ENCODE assay signal across 13 cellular contexts in the genomic region with DNA sequence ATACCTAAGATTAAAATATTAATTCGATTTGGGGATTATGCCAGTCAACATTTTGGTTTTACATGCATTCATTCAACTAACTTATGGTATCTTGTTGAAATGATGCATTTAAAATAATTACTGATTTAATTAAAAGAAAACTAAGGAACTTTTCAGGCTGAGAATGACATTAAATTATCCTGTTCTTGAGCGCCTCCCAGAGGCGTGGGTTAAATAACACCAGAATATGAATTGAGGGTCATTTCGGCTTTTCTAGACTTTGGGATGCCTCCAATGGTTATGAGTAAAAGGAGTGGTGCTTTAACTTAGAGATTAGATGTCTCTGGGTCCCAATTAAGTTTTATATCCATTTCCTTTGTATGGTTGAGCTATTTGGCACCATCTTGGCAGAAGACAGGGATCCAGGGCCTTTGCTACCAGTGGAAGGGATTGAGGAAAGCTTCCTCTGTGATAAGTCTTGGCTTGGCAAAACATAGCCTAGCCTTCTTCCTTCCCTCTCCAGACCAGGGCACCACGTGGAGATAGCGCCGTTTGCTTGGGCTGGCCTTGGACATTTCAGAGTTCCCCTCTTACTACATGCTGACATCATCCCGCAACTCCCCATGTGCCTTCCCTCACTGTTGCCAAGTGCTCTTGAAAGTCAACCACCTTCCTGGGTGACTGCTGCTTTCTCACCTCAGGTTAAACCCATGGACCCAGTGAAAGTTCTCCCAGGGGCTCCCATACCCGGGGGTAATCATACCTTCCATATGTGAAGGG. TPM values are rescaled to one million over a fixed set of nuclear protein-coding genes. Genes with fewer than 3 reads are reported as not detected.
DNase-seq lines count a peak whose midpoint lies in the region; ATAC-seq, FAIRE-seq and TF ChIP-seq lines count a peak whose summit lies in the region.
"Had no signal": no experiment of that assay in that cellular context is flagged by ENCODE, and none has a peak within 500 bp of the region (broad histone marks: within the 10 kb centered on the region; RNA-seq: fewer than 3 reads in every experiment).

No MANE protein-coding gene starts in this region.

- dilution Hi-C loops in keratinocyte (cut with MboI; ENCODE audit: extremely low pct_ligation_motif_present, low sequenced_read_pairs) = no loop called here

- no peaks in the 10 kb centered on the region for H3K9me3 Mint-ChIP-seq in Calu3 (ENCODE audit: low read depth, unreplicated experiment)
- H3K9me3 Mint-ChIP-seq in CD8-positive, alpha-beta memory T cell = no peaks in the 10 kb centered on the region
- H3K9me3 Mint-ChIP-seq in T-helper 2 cell treated with Interferon-gamma antibody and Interleukin-4, amounts not matched to agents 5 μg/mL and 100 μg/mL, for 36 hours = no peaks in the 10 kb centered on the region

- no peak overlapping the region for H3K4me3 ChIP-seq in HFF-Myc (replicated peaks; ENCODE audit: low read depth, low read length)
- H3K4me3 ChIP-seq in RWPE2 (ENCODE audit: severe bottlenecking) = no peak overlapping the region
- no peak overlapping the region for H3K4me3 ChIP-seq in keratinocyte (ENCODE audit: control insufficient read depth in 2 of 3, extremely low read depth in 1 of 3, insufficient read depth in 2 of 3, low read depth in 1 of 3, low read length in 3 of 3)
- H3K4me3 ChIP-seq in CD8-positive, alpha-beta memory T cell (ENCODE audit: low read length) = no peak overlapping the region
- no peak overlapping the region for H3K4me3 ChIP-seq in WERI-Rb-1 (ENCODE audit: low read depth, low read length)
- H3K4me3 ChIP-seq: left lung had no signal

- H3K9me3 ChIP-seq in RWPE2 (ENCODE audit: severe bottlenecking) (no peaks in the 10 kb centered on the region), keratinocyte (ENCODE audit: control insufficient read depth, low read depth, low read length) (no peaks in the 10 kb centered on the region), WERI-Rb-1 (ENCODE audit: severe bottlenecking) (peaks cover 4% of the 10 kb centered on the region)
- no peaks in the 10 kb centered on the region for H3K9me3 ChIP-seq in CD8-positive, alpha-beta memory T cell (ENCODE audit: low read length)
- H3K9me3 ChIP-seq: left lung had no signal

- TF ChIP-seq CTCF in Calu3 (IDR thresholded peaks at IDR 0.05; ENCODE audit: unreplicated experiment) (peak; percentile 9), HFF-Myc (IDR thresholded peaks at IDR 0.05; ENCODE audit: low read depth, low read length, missing control alignments) (peak; percentile 8), RWPE2 (IDR thresholded peaks at IDR 0.05; ENCODE audit: poor library complexity, severe bottlenecking) (peak; percentile 49), keratinocyte (optimal IDR thresholded peaks at IDR 0.05 in 1 of 3, IDR thresholded peaks at IDR 0.05 in 1 of 3, conservative IDR thresholded peaks at IDR 0.05 in 1 of 3; ENCODE audit: extremely low read depth in 1 of 3, insufficient read depth in 2 of 3, low read length in 3 of 3) (peak in 2 of 3 experiments; percentile 10 to 25), WERI-Rb-1 (IDR thresholded peaks at IDR 0.05; ENCODE audit: low read depth, low read length) (no peak)

- CTCF ChIA-PET in Calu3 (lab: Charles Lee) = interaction anchor here (1.0 kb wide), 1 partner anchor 11 kb away, joined by 4 read pairs; no protein-coding TSS in a partner anchor
- CTCF ChIA-PET in CD8-positive, alpha-beta memory T cell (lab: Charles Lee) = interaction anchor here (1.0 kb wide), 1 partner anchor 9 kb away, joined by 3 read pairs; no protein-coding TSS in a partner anchor

- no peak overlapping the region for H3K4me3 Mint-ChIP-seq in Calu3 (ENCODE audit: low read depth, unreplicated experiment)
- H3K4me3 Mint-ChIP-seq in CD8-positive, alpha-beta memory T cell = no peak overlapping the region
- no peak overlapping the region for H3K4me3 Mint-ChIP-seq in T-helper 2 cell treated with Interferon-gamma antibody and Interleukin-4, amounts not matched to agents 5 μg/mL and 100 μg/mL, for 36 hours

- no peak overlapping the region for H3K27ac ChIP-seq in RWPE2 (ENCODE audit: poor library complexity, severe bottlenecking)
- no peak overlapping the region for H3K27ac ChIP-seq in keratinocyte (ENCODE audit: control insufficient read depth, insufficient read depth, low read length)
- H3K27ac ChIP-seq in CD8-positive, alpha-beta memory T cell (ENCODE audit: low read depth, low read length) = no peak overlapping the region
- H3K27ac ChIP-seq in WERI-Rb-1 = no peak overlapping the region
- H3K27ac ChIP-seq: left lung had no signal

- no peak overlapping the region for H3K4me2 ChIP-seq in keratinocyte (ENCODE audit: control insufficient read depth, extremely low read depth, insufficient read depth, low read depth, low read length)

- DNase-seq in Calu3 (no peak), HFF-Myc (ENCODE audit: extremely low read depth, low read depth) (no peak), RWPE2 (ENCODE audit: low spot score) (no peak), keratinocyte (ENCODE audit: low read depth, low spot score) (no peak), WERI-Rb-1 (no peak)
- no peak for DNase-seq in CD8-positive, alpha-beta memory T cell
- DNase-seq in T-helper 2 cell treated with Interferon-gamma antibody and Interleukin-4, amounts not matched to agents 5 μg/mL and 100 μg/mL, for 36 hours (ENCODE audit: low spot score) = no peak
- DNase-seq: activated effector memory CD4-positive, alpha-beta T cell treated with anti-CD3 and anti-CD28 coated beads, Interleukin-2, amount 50 U/mL, for 16 hours; left lung; NCI-H2081; stimulated activated CD4-positive, alpha-beta T cell treated with anti-CD3 and anti-CD28 coated beads, Interleukin-15, amount 100 ng/mL, for 24 hours had no signal

- no peak overlapping the region for H3K27ac Mint-ChIP-seq in Calu3 (ENCODE audit: unreplicated experiment)
- H3K27ac Mint-ChIP-seq in CD8-positive, alpha-beta memory T cell = peak overlapping the region in 1 of 8 donors; percentile 24
- no peak overlapping the region for H3K27ac Mint-ChIP-seq in T-helper 2 cell treated with Interferon-gamma antibody and Interleukin-4, amounts not matched to agents 5 μg/mL and 100 μg/mL, for 36 hours

- BruUV-seq in Calu3 (replicated peaks; lab: Mats Ljungman, UMichigan) = no TSS peak

- H3K79me2 ChIP-seq in keratinocyte (ENCODE audit: control insufficient read depth, insufficient read depth, low read length) = no peaks in the 10 kb centered on the region

- H3K36me3 ChIP-seq in RWPE2 (ENCODE audit: low read depth) = no peaks in the 10 kb centered on the region
- no peaks in the 10 kb centered on the region for H3K36me3 ChIP-seq in keratinocyte (ENCODE audit: control insufficient read depth in 2 of 2, extremely low read depth in 1 of 2, insufficient read depth in 2 of 2, low read length in 2 of 2)
- no peaks in the 10 kb centered on the region for H3K36me3 ChIP-seq in CD8-positive, alpha-beta memory T cell (ENCODE audit: insufficient read depth, low read length)
- no peaks in the 10 kb centered on the region for H3K36me3 ChIP-seq in WERI-Rb-1
- H3K36me3 ChIP-seq: left lung had no signal

- FAIRE-seq in keratinocyte (lab: Jason Lieb, UNC) = no peak

- ATAC-seq in RWPE2 (ENCODE audit: low read depth) = no peak
- no peak for ATAC-seq in GM21515 (IDR thresholded peaks at IDR 0.05; ENCODE audit: unreplicated experiment)
- ATAC-seq: left lung, Right ventricle myocardium inferior had no signal

- H2AFZ ChIP-seq in keratinocyte (ENCODE audit: control insufficient read depth, low read length) = no peak overlapping the region

- peaks cover 2% of the 10 kb centered on the region for H3K4me1 Mint-ChIP-seq in Calu3 (ENCODE audit: low read depth, unreplicated experiment)
- peaks cover 12 to 25% (median 20%) of the 10 kb centered on the region in 3 donors for H3K4me1 Mint-ChIP-seq in CD8-positive, alpha-beta memory T cell
- H3K4me1 Mint-ChIP-seq in T-helper 2 cell treated with Interferon-gamma antibody and Interleukin-4, amounts not matched to agents 5 μg/mL and 100 μg/mL, for 36 hours (ENCODE audit: low read depth) = peaks cover 15% of the 10 kb centered on the region

- H3K27me3 ChIP-seq in RWPE2 (ENCODE audit: insufficient read depth, poor library complexity, severe bottlenecking) = no peaks in the 10 kb centered on the region
- H3K27me3 ChIP-seq in keratinocyte (ENCODE audit: control insufficient read depth, extremely low read depth, insufficient read depth, low read length) = peaks cover 10% of the 10 kb centered on the region
- H3K27me3 ChIP-seq in CD8-positive, alpha-beta memory T cell (ENCODE audit: insufficient read depth, low read length, poor library complexity, severe bottlenecking) = no peaks in the 10 kb centered on the region
- no peaks in the 10 kb centered on the region for H3K27me3 ChIP-seq in WERI-Rb-1 (ENCODE audit: insufficient read depth, low read depth, severe bottlenecking)
- H3K27me3 ChIP-seq: left lung had no signal

- POLR2A ChIA-PET in CD8-positive, alpha-beta memory T cell (lab: Charles Lee) = interaction anchor here (0.5 kb wide), 1 partner anchor 521 kb away, joined by 4 read pairs; no protein-coding TSS in a partner anchor

- no peaks in the 10 kb centered on the region for H3K4me1 ChIP-seq in RWPE2 (ENCODE audit: insufficient read depth, poor library complexity, severe bottlenecking)
- H3K4me1 ChIP-seq in keratinocyte (ENCODE audit: control insufficient read depth, extremely low read depth, insufficient read depth, low read length) = no peaks in the 10 kb centered on the region
- peaks cover 10% of the 10 kb centered on the region for H3K4me1 ChIP-seq in CD8-positive, alpha-beta memory T cell (ENCODE audit: insufficient read depth, low read length)
- H3K4me1 ChIP-seq: left lung had no signal

- H3K27me3 Mint-ChIP-seq in Calu3 (ENCODE audit: unreplicated experiment) = no peaks in the 10 kb centered on the region
- peaks cover 0 to 3% of the 10 kb centered on the region in 2 donors for H3K27me3 Mint-ChIP-seq in CD8-positive, alpha-beta memory T cell
- peaks cover 8% of the 10 kb centered on the region for H3K27me3 Mint-ChIP-seq in T-helper 2 cell treated with Interferon-gamma antibody and Interleukin-4, amounts not matched to agents 5 μg/mL and 100 μg/mL, for 36 hours (ENCODE audit: low read depth)

- no peaks in the 10 kb centered on the region for H4K20me1 ChIP-seq in keratinocyte (ENCODE audit: control insufficient read depth, extremely low read depth, insufficient read depth, low read length)

- H3K36me3 Mint-ChIP-seq in Calu3 (ENCODE audit: insufficient read depth, unreplicated experiment) = no peaks in the 10 kb centered on the region
- H3K36me3 Mint-ChIP-seq in CD8-positive, alpha-beta memory T cell = peaks cover 0 to 2% (median 0%) of the 10 kb centered on the region in 3 donors
- no peaks in the 10 kb centered on the region for H3K36me3 Mint-ChIP-seq in T-helper 2 cell treated with Interferon-gamma antibody and Interleukin-4, amounts not matched to agents 5 μg/mL and 100 μg/mL, for 36 hours (ENCODE audit: low read depth)

- no peak overlapping the region for H3K9ac ChIP-seq in keratinocyte (ENCODE audit: control insufficient read depth, extremely low read depth, insufficient read depth, low read length)

- intact Hi-C loops in Calu3 (cut with micrococcal nuclease; ENCODE audit: unreplicated experiment) = no loop called here

- H3K9me1 ChIP-seq in keratinocyte (ENCODE audit: control insufficient read depth, extremely low read depth, insufficient read depth, low read length) = no peaks in the 10 kb centered on the region

RNA-seq across cellular contexts. Expression of gene GNAS, which starts 28.7 kb away (rescaled TPM):
- total RNA-seq in Calu3 (2022) = 1,324 and 1,410 TPM in 2 replicates
- 521 to 1,373 TPM (median 560 TPM) in 3 replicates for polyA plus RNA-seq in keratinocyte
- 345 TPM for polyA plus RNA-seq in keratinocyte (2011; ENCODE audit: low read depth)
- polyA plus RNA-seq in keratinocyte (2011; cell fraction: cytosol; rRNA removed) = 1,324 and 1,529 TPM in 2 replicates
- 473 and 571 TPM in 2 replicates for polyA plus RNA-seq in keratinocyte (2011; cell fraction: nucleus; rRNA removed)
- polyA plus RNA-seq in keratinocyte (2012; ENCODE audit: low replicate concordance) = 763 and 836 TPM in 2 replicates
- polyA minus RNA-seq in keratinocyte = 1,008 to 2,459 TPM (median 1,365 TPM) in 3 replicates
- polyA minus RNA-seq in keratinocyte (2011; cell fraction: cytosol; rRNA and poly(A)+ RNA removed) = 759 TPM
- polyA minus RNA-seq in keratinocyte (2011; cell fraction: nucleus; rRNA and poly(A)+ RNA removed) = 166 and 235 TPM in 2 replicates
- total RNA-seq in CD8-positive, alpha-beta memory T cell = 100 to 1,000 TPM; 637 to 666 TPM
- 218 TPM for polyA plus RNA-seq in CD8-positive, alpha-beta memory T cell

RNA-seq across cellular contexts. Expression of gene GNAS-AS1, which starts 30.5 kb away (rescaled TPM):
- 0.59 TPM in 1 of 2 replicates, not detected in the other for total RNA-seq in Calu3 (2022)
- polyA plus RNA-seq in keratinocyte = 0.25 to 0.37 TPM (median 0.31 TPM) in 3 replicates
- 0.89 TPM for polyA plus RNA-seq in keratinocyte (2011; ENCODE audit: low read depth)
- polyA plus RNA-seq in keratinocyte (2011; cell fraction: cytosol; rRNA removed) = 0.25 and 0.27 TPM in 2 replicates
- polyA plus RNA-seq in keratinocyte (2011; cell fraction: nucleus; rRNA removed) = 0.24 and 0.32 TPM in 2 replicates
- polyA plus RNA-seq in keratinocyte (2012; ENCODE audit: low replicate concordance) = 0.16 TPM in 1 of 2 replicates, not detected in the other
- 0.13 to 0.40 TPM in 2 of 3 replicates, not detected in the other for polyA minus RNA-seq in keratinocyte
- not detected for polyA minus RNA-seq in keratinocyte (2011; cell fraction: cytosol; rRNA and poly(A)+ RNA removed)
- polyA minus RNA-seq in keratinocyte (2011; cell fraction: nucleus; rRNA and poly(A)+ RNA removed) = 0.32 and 0.62 TPM in 2 replicates
- total RNA-seq in CD8-positive, alpha-beta memory T cell = under 1 TPM; 0.55 to 0.68 TPM
- polyA plus RNA-seq in CD8-positive, alpha-beta memory T cell = not detected
